In the genomic region with DNA sequence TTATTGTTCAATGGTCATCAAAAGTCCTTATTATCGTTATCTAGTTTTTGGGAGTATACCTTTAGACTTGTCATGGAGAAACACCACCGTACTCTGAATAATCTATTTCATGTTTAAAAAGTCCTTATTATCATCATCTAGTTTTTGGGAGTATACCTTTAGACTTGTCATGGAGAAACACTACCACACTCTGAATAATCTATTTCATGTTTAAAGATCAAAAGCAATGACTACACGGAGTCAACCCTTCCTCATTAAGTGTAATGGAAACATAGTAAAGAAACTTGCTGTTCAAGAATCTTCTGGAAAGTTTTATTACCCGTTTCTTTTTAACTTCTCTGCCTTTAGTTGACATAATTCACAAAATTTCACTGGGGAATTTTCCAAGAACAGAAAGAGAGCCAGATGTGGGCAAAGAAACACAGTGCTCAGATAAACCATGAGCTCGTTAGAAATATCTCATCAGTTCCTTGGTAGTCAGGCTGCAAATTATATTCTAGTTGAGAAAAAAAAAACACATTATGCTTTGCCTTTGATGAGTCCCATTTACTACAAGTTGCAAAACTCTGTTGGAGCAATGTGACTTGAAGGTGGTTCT, we compare ENCODE assay signal across 2 cellular contexts.
TF ChIP-seq lines count a peak whose summit lies in the region.

No MANE protein-coding gene starts in this region.

TF ChIP-seq in SK-N-SH, 30 proteins besides CTCF, POLR2A, EP300 and RAD21 (continued from another document):
- TF ChIP-seq ZBTB33 (IDR thresholded peaks at IDR 0.05; ENCODE audit: borderline replicate concordance, low read depth) (no peak), GABPA (IDR thresholded peaks at IDR 0.05; ENCODE audit: low read depth) (no peak), CHD2 (IDR thresholded peaks at IDR 0.05; ENCODE audit: low read length, partially characterized antibody) (no peak), PBX3 (IDR thresholded peaks at IDR 0.05) (no peak), SIN3A (IDR thresholded peaks at IDR 0.05; ENCODE audit: borderline replicate concordance, low read depth, low read length) (no peak), TEAD4 (IDR thresholded peaks at IDR 0.05; ENCODE audit: borderline replicate concordance, insufficient read depth) (no peak), RCOR1 (IDR thresholded peaks at IDR 0.05; ENCODE audit: low read length) (no peak), GATA2 (CRISPR knock-in tag; IDR thresholded peaks at IDR 0.05) (no peak)
- TF ChIP-seq, protein P1, sequence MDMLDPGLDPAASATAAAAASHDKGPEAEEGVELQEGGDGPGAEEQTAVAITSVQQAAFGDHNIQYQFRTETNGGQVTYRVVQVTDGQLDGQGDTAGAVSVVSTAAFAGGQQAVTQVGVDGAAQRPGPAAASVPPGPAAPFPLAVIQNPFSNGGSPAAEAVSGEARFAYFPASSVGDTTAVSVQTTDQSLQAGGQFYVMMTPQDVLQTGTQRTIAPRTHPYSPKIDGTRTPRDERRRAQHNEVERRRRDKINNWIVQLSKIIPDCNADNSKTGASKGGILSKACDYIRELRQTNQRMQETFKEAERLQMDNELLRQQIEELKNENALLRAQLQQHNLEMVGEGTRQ (IDR thresholded peaks at IDR 0.05; ENCODE audit: borderline replicate concordance, low read depth, low read length) = no peak

TF ChIP-seq in SK-N-SH treated with all-trans-retinoic acid at 6 μM for 48 hours, 23 proteins besides CTCF, POLR2A, EP300 and RAD21 (continued from another document):
- TF ChIP-seq, protein P2, sequence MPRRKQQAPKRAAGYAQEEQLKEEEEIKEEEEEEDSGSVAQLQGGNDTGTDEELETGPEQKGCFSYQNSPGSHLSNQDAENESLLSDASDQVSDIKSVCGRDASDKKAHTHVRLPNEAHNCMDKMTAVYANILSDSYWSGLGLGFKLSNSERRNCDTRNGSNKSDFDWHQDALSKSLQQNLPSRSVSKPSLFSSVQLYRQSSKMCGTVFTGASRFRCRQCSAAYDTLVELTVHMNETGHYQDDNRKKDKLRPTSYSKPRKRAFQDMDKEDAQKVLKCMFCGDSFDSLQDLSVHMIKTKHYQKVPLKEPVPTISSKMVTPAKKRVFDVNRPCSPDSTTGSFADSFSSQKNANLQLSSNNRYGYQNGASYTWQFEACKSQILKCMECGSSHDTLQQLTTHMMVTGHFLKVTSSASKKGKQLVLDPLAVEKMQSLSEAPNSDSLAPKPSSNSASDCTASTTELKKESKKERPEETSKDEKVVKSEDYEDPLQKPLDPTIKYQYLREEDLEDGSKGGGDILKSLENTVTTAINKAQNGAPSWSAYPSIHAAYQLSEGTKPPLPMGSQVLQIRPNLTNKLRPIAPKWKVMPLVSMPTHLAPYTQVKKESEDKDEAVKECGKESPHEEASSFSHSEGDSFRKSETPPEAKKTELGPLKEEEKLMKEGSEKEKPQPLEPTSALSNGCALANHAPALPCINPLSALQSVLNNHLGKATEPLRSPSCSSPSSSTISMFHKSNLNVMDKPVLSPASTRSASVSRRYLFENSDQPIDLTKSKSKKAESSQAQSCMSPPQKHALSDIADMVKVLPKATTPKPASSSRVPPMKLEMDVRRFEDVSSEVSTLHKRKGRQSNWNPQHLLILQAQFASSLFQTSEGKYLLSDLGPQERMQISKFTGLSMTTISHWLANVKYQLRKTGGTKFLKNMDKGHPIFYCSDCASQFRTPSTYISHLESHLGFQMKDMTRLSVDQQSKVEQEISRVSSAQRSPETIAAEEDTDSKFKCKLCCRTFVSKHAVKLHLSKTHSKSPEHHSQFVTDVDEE (CRISPR knock-in tag; IDR thresholded peaks at IDR 0.05) = no peak
- TF ChIP-seq CSDC2 (CRISPR knock-in tag; IDR thresholded peaks at IDR 0.05) (no peak), ARNTL (CRISPR knock-in tag; IDR thresholded peaks at IDR 0.05; ENCODE audit: borderline replicate concordance, low read depth) (no peak)
